ENCODE assay signal across 16 cellular contexts in the genomic region with DNA sequence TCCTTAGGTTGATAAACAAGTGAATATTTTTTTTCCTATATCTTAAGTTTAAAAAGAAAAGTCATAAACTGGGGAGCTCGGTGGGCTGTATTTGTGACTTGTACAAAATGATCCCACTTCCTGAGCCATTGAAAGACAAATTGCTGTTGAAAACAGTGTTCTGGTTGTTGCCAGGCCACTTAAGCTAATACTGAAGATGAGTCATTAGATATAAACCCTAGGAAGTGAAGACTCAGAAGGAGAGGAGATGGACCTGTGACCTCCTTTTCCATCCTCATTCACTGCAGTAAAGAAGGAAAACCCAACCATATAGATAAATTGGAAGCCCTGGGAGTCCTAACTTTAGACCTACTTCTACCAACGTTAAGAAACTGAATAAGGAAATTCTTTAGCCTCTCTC. TPM values are rescaled to one million over a fixed set of nuclear protein-coding genes. Genes with fewer than 3 reads are reported as not detected.
DNase-seq lines count a peak whose midpoint lies in the region; TF ChIP-seq lines count a peak whose summit lies in the region.
"Had no signal": no experiment of that assay in that cellular context is flagged by ENCODE, and none has a peak within 500 bp of the region (broad histone marks: within the 10 kb centered on the region; RNA-seq: fewer than 3 reads in every experiment).

No MANE protein-coding gene starts in this region.

- no TSS peak for BruUV-seq in A673 (replicated peaks; lab: Mats Ljungman, UMichigan)

- no peaks in the 10 kb centered on the region for H3K9me3 ChIP-seq in A673 (ENCODE audit: low read depth, low read length, poor library complexity, severe bottlenecking)
- H3K9me3 ChIP-seq: sigmoid colon had no signal

- H3K36me3 ChIP-seq in A673 (ENCODE audit: insufficient read depth, low read length, poor library complexity, severe bottlenecking) = no peaks in the 10 kb centered on the region
- no peaks in the 10 kb centered on the region for H3K36me3 ChIP-seq in brain microvascular endothelial cell (replicated peaks)
- H3K36me3 ChIP-seq: sigmoid colon had no signal

- TF ChIP-seq CTCF in A673 (conservative IDR thresholded peaks at IDR 0.05; ENCODE audit: low read depth, low read length) (no peak), brain microvascular endothelial cell (IDR thresholded peaks at IDR 0.05; ENCODE audit: low read depth, low read length, missing control alignments) (no peak)

- H3K4me3 ChIP-seq in A673 (ENCODE audit: low read depth, low read length, poor library complexity, severe bottlenecking) (no peak overlapping the region), brain microvascular endothelial cell (ENCODE audit: low read depth, low read length) (no peak overlapping the region)
- H3K4me3 ChIP-seq: sigmoid colon had no signal

- peak overlapping the region; percentile 48 for H3K27ac ChIP-seq in A673 (ENCODE audit: low read depth, low read length, poor library complexity, severe bottlenecking)
- peak overlapping the region; percentile 67 for H3K27ac ChIP-seq in brain microvascular endothelial cell

- H3K27me3 ChIP-seq in A673 (replicated peaks; ENCODE audit: insufficient read depth, low read depth, low read length, poor library complexity) (no peaks in the 10 kb centered on the region), brain microvascular endothelial cell (replicated peaks) (no peaks in the 10 kb centered on the region)
- H3K27me3 ChIP-seq: sigmoid colon had no signal

- in situ Hi-C loops in brain microvascular endothelial cell (cut with HindIII; ENCODE audit: low pct_ligation_motif_present, low sequenced_read_pairs) = no loop called here

- intact Hi-C loops in A673 (cut with micrococcal nuclease; ENCODE audit: unreplicated experiment) = no loop called here

- peaks cover 29% of the 10 kb centered on the region for H3K4me1 ChIP-seq in A673 (ENCODE audit: insufficient read depth, low read length, poor library complexity, severe bottlenecking)
- H3K4me1 ChIP-seq: sigmoid colon had no signal

- DNase-seq in A673 (ENCODE audit: low spot score) (peak; percentile 66), HT-29 (ENCODE audit: low spot score) (peak; percentile 36), brain microvascular endothelial cell (peak; percentile 71), kidney glomerular epithelial cell (lab: John Stamatoyannopoulos, UW) (peak; percentile 67), HEK293T (ENCODE audit: extremely low spot score) (no peak)
- DNase-seq in activated effector memory CD4-positive, alpha-beta T cell treated with anti-CD3 and anti-CD28 coated beads, Interleukin-2, amount 50 U/mL, for 16 hours = no peak
- no peak for DNase-seq in activated effector memory CD4-positive, alpha-beta T cell treated with Interleukin-2 at 50 U/mL for 16 hours
- no peak for DNase-seq in effector CD4-positive, alpha-beta T cell
- DNase-seq: activated CD4-positive, alpha-beta T cell treated with anti-CD3 and anti-CD28 coated beads, Interleukin-2, amount 50 U/mL, for 1 hour; activated naive CD4-positive, alpha-beta T cell; AML-193; hypothalamus; midbrain; NCI-H146; sigmoid colon; trophoblast cell had no signal

- CTCF ChIA-PET in A673 (lab: Charles Lee) = interaction anchor here (1.0 to 1.9 kb wide), 2 partner anchors 22 to 92 kb away, joined by 3 to 4 read pairs; no protein-coding TSS in a partner anchor
- CTCF ChIA-PET in HEK293T (lab: Yijun Ruan, JAX) = interaction anchor here (0.7 kb wide), 1 partner anchor 648 kb away, joined by 8 read pairs; no protein-coding TSS in a partner anchor

- POLR2A ChIA-PET in A673 (lab: Charles Lee; ENCODE audit: low non-redundant PET) (no interaction called here), HEK293T (lab: Yijun Ruan, JAX) (interaction anchor here (1.2 kb wide), 1 partner anchor 10 kb away, joined by 3 read pairs; no protein-coding TSS in a partner anchor)

TF ChIP-seq in HEK293T, 16 proteins besides CTCF, POLR2A, EP300 and RAD21:
- TF ChIP-seq FOXA1 (IDR thresholded peaks at IDR 0.05) (no peak), FOXK2 (IDR thresholded peaks at IDR 0.05) (no peak), NFRKB (IDR thresholded peaks at IDR 0.05) (no peak), HDGF (IDR thresholded peaks at IDR 0.05; ENCODE audit: borderline replicate concordance) (no peak), ARNT (IDR thresholded peaks at IDR 0.05) (no peak), SP1 (IDR thresholded peaks at IDR 0.05) (no peak), LEF1 (IDR thresholded peaks at IDR 0.05; ENCODE audit: borderline replicate concordance) (no peak), ZNF384 (IDR thresholded peaks at IDR 0.05) (no peak), SUZ12 (IDR thresholded peaks at IDR 0.05) (no peak), BHLHE40 (IDR thresholded peaks at IDR 0.05; ENCODE audit: borderline replicate concordance) (no peak), PKNOX1 (IDR thresholded peaks at IDR 0.05) (no peak), TARDBP (IDR thresholded peaks at IDR 0.05) (no peak), FOXM1 (IDR thresholded peaks at IDR 0.05; ENCODE audit: borderline replicate concordance) (no peak), ELF4 (IDR thresholded peaks at IDR 0.05) (no peak), L3MBTL2 (conservative IDR thresholded peaks at IDR 0.05) (no peak)
TF ChIP-seq in HEK293T: peak in this region for 0.

RNA-seq across cellular contexts. Expression of gene SERPINE2, which starts 46.2 kb away (rescaled TPM):
- total RNA-seq in A673 (2021) = 331 and 380 TPM in 2 replicates
- 1.9 and 5.6 TPM in 2 replicates for total RNA-seq in HT-29 (2014; rRNA removed; shearing (Covaris generic))

Comparison
In these comparisons a context has a peak if more than half of its experiments do, and no peak if none do; other contexts are left out.
1. DNase-seq: peak in A673 (single experiment), HT-29 (single experiment), brain microvascular endothelial cell (single experiment) and kidney glomerular epithelial cell (single experiment); none in activated effector memory CD4-positive, alpha-beta T cell treated with anti-CD3 and anti-CD28 coated beads, Interleukin-2, amount 50 U/mL, for 16 hours (single experiment), HEK293T (single experiment), activated effector memory CD4-positive, alpha-beta T cell treated with Interleukin-2 at 50 U/mL for 16 hours (single experiment) and effector CD4-positive, alpha-beta T cell (single experiment).
2. RNA of gene SERPINE2, which starts 46.2 kb away (total RNA-seq): 331 to 380 TPM in A673; 1.9 to 5.6 TPM in HT-29; every median in the first group is over 10 times any median in the second.